16 cellular contexts compared by ENCODE assay signal in genomic region chr1:119564548-119564947, GRCh38. TPM values are rescaled to one million over a fixed set of nuclear protein-coding genes. Genes with fewer than 3 reads are reported as not detected.
DNase-seq lines count a peak whose midpoint lies in the region; ATAC-seq and TF ChIP-seq lines count a peak whose summit lies in the region.
"Had no signal": no experiment of that assay in that cellular context is flagged by ENCODE, and none has a peak within 500 bp of the region (broad histone marks: within the 10 kb centered on the region; RNA-seq: fewer than 3 reads in every experiment).

No MANE protein-coding gene starts in this region.

- peaks cover 40% of the 10 kb centered on the region for H3K27me3 Mint-ChIP-seq in T-helper 17 cell
- peaks cover 8% of the 10 kb centered on the region for H3K27me3 Mint-ChIP-seq in activated naive CD8-positive, alpha-beta T cell treated with anti-CD3 and anti-CD28 coated beads, Interleukin-2, amount 50 U/mL, for 24 hours

- DNase-seq in GM13977 (ENCODE audit: low spot score) = peak; percentile 7
- peak; percentile 25 for DNase-seq in GM20000 (ENCODE audit: low spot score)
- DNase-seq in T-helper 17 cell = no peak
- no peak for DNase-seq in NCI-H2171 treated with DMSO at 0.1 percent for 48 hours (lab: John Stamatoyannopoulos, UW)
- DNase-seq in activated naive CD8-positive, alpha-beta T cell treated with anti-CD3 and anti-CD28 coated beads, Interleukin-2, amount 50 U/mL, for 24 hours = no peak
- DNase-seq in effector CD4-positive, alpha-beta T cell = no peak
- DNase-seq: activated CD8-positive, alpha-beta T cell treated with anti-CD3 and anti-CD28 coated beads for 36 hours; DMS153; left ventricle myocardium inferior; naive B cell; NCI-H1694 treated with DMSO at 0.1 percent for 48 hours had no signal

- H3K9me3 ChIP-seq in T-helper 17 cell (ENCODE audit: control insufficient read depth, low read length, poor library complexity, severe bottlenecking) = no peaks in the 10 kb centered on the region
- H3K9me3 ChIP-seq: left ventricle myocardium inferior had no signal

- ATAC-seq in HG03095 (IDR thresholded peaks at IDR 0.05; ENCODE audit: unreplicated experiment) (peak; percentile 47), T-helper 17 cell (no peak), esophagus mucosa (no peak)
- ATAC-seq in activated naive CD8-positive, alpha-beta T cell treated with anti-CD3 and anti-CD28 coated beads, Interleukin-2, amount 50 U/mL, for 24 hours = no peak
- ATAC-seq: activated CD8-positive, alpha-beta T cell treated with anti-CD3 and anti-CD28 coated beads for 36 hours; Right ventricle myocardium inferior had no signal

- H3K27ac Mint-ChIP-seq in T-helper 17 cell = no peak overlapping the region
- no peak overlapping the region for H3K27ac Mint-ChIP-seq in activated naive CD8-positive, alpha-beta T cell treated with anti-CD3 and anti-CD28 coated beads, Interleukin-2, amount 50 U/mL, for 24 hours
- H3K27ac Mint-ChIP-seq: activated CD8-positive, alpha-beta T cell treated with anti-CD3 and anti-CD28 coated beads for 36 hours had no signal

- in situ Hi-C loops in GM13977 (cut with MboI; ENCODE audit: low pct_unique_long_range_greater_than_20kb, low sequenced_read_pairs, unreplicated experiment) = no loop called here

- no peaks in the 10 kb centered on the region for H3K9me3 Mint-ChIP-seq in activated naive CD8-positive, alpha-beta T cell treated with anti-CD3 and anti-CD28 coated beads, Interleukin-2, amount 50 U/mL, for 24 hours
- H3K9me3 Mint-ChIP-seq: activated CD8-positive, alpha-beta T cell treated with anti-CD3 and anti-CD28 coated beads for 36 hours; naive B cell had no signal

- H3K4me1 Mint-ChIP-seq in T-helper 17 cell = peaks cover 2% of the 10 kb centered on the region
- no peaks in the 10 kb centered on the region for H3K4me1 Mint-ChIP-seq in activated naive CD8-positive, alpha-beta T cell treated with anti-CD3 and anti-CD28 coated beads, Interleukin-2, amount 50 U/mL, for 24 hours

- TF ChIP-seq CTCF in GM13977 (IDR thresholded peaks at IDR 0.05; ENCODE audit: extremely low read depth, insufficient read depth, missing control alignments) (no peak), GM20000 (IDR thresholded peaks at IDR 0.05; ENCODE audit: extremely low read depth, missing control alignments) (no peak)

- H3K36me3 Mint-ChIP-seq in T-helper 17 cell (ENCODE audit: low read depth) = peaks cover 4% of the 10 kb centered on the region
- no peaks in the 10 kb centered on the region for H3K36me3 Mint-ChIP-seq in activated naive CD8-positive, alpha-beta T cell treated with anti-CD3 and anti-CD28 coated beads, Interleukin-2, amount 50 U/mL, for 24 hours (ENCODE audit: low read depth)
- H3K36me3 Mint-ChIP-seq: naive B cell had no signal

- H3K4me3 Mint-ChIP-seq in T-helper 17 cell = peak overlapping the region; percentile 1
- no peak overlapping the region for H3K4me3 Mint-ChIP-seq in activated naive CD8-positive, alpha-beta T cell treated with anti-CD3 and anti-CD28 coated beads, Interleukin-2, amount 50 U/mL, for 24 hours
- H3K4me3 Mint-ChIP-seq: activated CD8-positive, alpha-beta T cell treated with anti-CD3 and anti-CD28 coated beads for 36 hours had no signal

RNA-seq across cellular contexts. Expression of gene HSD3B1, which starts 57.5 kb away (rescaled TPM):
- not detected for total RNA-seq in T-helper 17 cell
- total RNA-seq in esophagus mucosa = not detected
- total RNA-seq: activated CD8-positive, alpha-beta T cell treated with anti-CD3 and anti-CD28 coated beads for 36 hours; left ventricle myocardium inferior; LHCN-M2; pulmonary artery endothelial cell; Right ventricle myocardium inferior had no signal

Comparison
In these comparisons a context has a peak if more than half of its experiments do, and no peak if none do; other contexts are left out.
1. DNase-seq: peak in GM13977 (single experiment) and GM20000 (single experiment); none in T-helper 17 cell (0 of 3), NCI-H2171 treated with DMSO at 0.1 percent for 48 hours (single experiment), activated naive CD8-positive, alpha-beta T cell treated with anti-CD3 and anti-CD28 coated beads, Interleukin-2, amount 50 U/mL, for 24 hours (single experiment) and effector CD4-positive, alpha-beta T cell (single experiment).